ENCODE assay signal across 35 cellular contexts in genomic region chr16:50482271-50482670, GRCh38.
"Had no signal": no experiment of that assay in that cellular context is flagged by ENCODE, and none has a peak within 500 bp of the region (broad histone marks: within the 10 kb centered on the region; RNA-seq: fewer than 3 reads in every experiment).

No MANE protein-coding gene starts in this region.

- H3K27ac Mint-ChIP-seq: activated CD4-positive, alpha-beta memory T cell treated with anti-CD3 and anti-CD28 coated beads, Interleukin-2, amount 10 ng/mL, durations not matched to agents 7 days and 5 days; activated CD4-positive, alpha-beta T cell treated with anti-CD3 and anti-CD28 coated beads for 36 hours; activated CD4-positive, alpha-beta T cell treated with anti-CD3 and anti-CD28 coated beads, Interleukin-2, amount 10 ng/mL, durations not matched to agents 7 days and 5 days; activated CD8-positive, alpha-beta memory T cell treated with anti-CD3 and anti-CD28 coated beads, Interleukin-2, amount 10 ng/mL, durations not matched to agents 7 days and 5 days; activated CD8-positive, alpha-beta T cell treated with anti-CD3 and anti-CD28 coated beads, Interleukin-2, amount 10 ng/mL, durations not matched to agents 7 days and 5 days; activated naive CD4-positive, alpha-beta T cell treated with anti-CD3 and anti-CD28 coated beads for 36 hours; activated naive CD8-positive, alpha-beta T cell treated with anti-CD3 and anti-CD28 coated beads for 36 hours; activated T-cell treated with anti-CD3 and anti-CD28 coated beads, Interleukin-2, amount 50 U/mL, for 24 hours; activated T-helper 1 cell treated with anti-CD3 and anti-CD28 coated beads, Interleukin-12 subunit alpha, Interleukin-12 subunit beta, Interleukin-2, Interleukin-4 antibody, amounts not matched to agents 30 ng/mL and 10 ng/mL and 1 ng/mL, durations not matched to agents 14 hours and 24 hours and 36 hours; activated T-helper 17 cell treated with anti-CD3 and anti-CD28 coated beads, Interleukin-2, amount 50 U/mL, for 72 hours; brain; T-helper 1 cell treated with Interleukin-12 subunit alpha and Interleukin-12 subunit beta and Interleukin-4 antibody, amounts not matched to agents 30 μg/mL and 1 μg/mL, for 36 hours; T-helper 2 cell treated with Interferon-gamma antibody and Interleukin-4, amounts not matched to agents 5 μg/mL and 100 μg/mL, for 36 hours; WTC11 had no signal

- FAIRE-seq: TTC549 had no signal

- H3K36me3 Mint-ChIP-seq: activated CD8-positive, alpha-beta memory T cell treated with anti-CD3 and anti-CD28 coated beads, Interleukin-2, amount 10 ng/mL, durations not matched to agents 7 days and 5 days; brain had no signal

- H3K4me1 Mint-ChIP-seq: activated CD4-positive, alpha-beta memory T cell treated with anti-CD3 and anti-CD28 coated beads, Interleukin-2, amount 10 ng/mL, durations not matched to agents 7 days and 5 days; activated CD4-positive, alpha-beta T cell treated with anti-CD3 and anti-CD28 coated beads for 36 hours; activated CD4-positive, alpha-beta T cell treated with anti-CD3 and anti-CD28 coated beads, Interleukin-2, amount 10 ng/mL, durations not matched to agents 7 days and 5 days; activated CD8-positive, alpha-beta memory T cell treated with anti-CD3 and anti-CD28 coated beads, Interleukin-2, amount 10 ng/mL, durations not matched to agents 7 days and 5 days; activated naive CD8-positive, alpha-beta T cell treated with anti-CD3 and anti-CD28 coated beads for 36 hours; activated T-helper 17 cell treated with anti-CD3 and anti-CD28 coated beads, Interleukin-2, amount 50 U/mL, for 72 hours had no signal

- H3K27me3 Mint-ChIP-seq: activated CD4-positive, alpha-beta T cell treated with anti-CD3 and anti-CD28 coated beads for 36 hours had no signal

- H3K9me3 ChIP-seq: adrenal gland had no signal

- H3K9me3 Mint-ChIP-seq: activated CD4-positive, alpha-beta memory T cell treated with anti-CD3 and anti-CD28 coated beads, Interleukin-2, amount 10 ng/mL, durations not matched to agents 7 days and 5 days; activated CD4-positive, alpha-beta T cell treated with anti-CD3 and anti-CD28 coated beads, Interleukin-2, amount 10 ng/mL, durations not matched to agents 7 days and 5 days; activated T-helper 17 cell treated with anti-CD3 and anti-CD28 coated beads, Interleukin-2, amount 50 U/mL, for 72 hours; T-helper 2 cell treated with Interferon-gamma antibody and Interleukin-4, amounts not matched to agents 5 μg/mL and 100 μg/mL, for 36 hours had no signal

- H3K4me3 Mint-ChIP-seq: activated CD4-positive, alpha-beta memory T cell treated with anti-CD3 and anti-CD28 coated beads, Interleukin-2, amount 10 ng/mL, durations not matched to agents 7 days and 5 days; activated CD4-positive, alpha-beta T cell treated with anti-CD3 and anti-CD28 coated beads for 36 hours; activated CD4-positive, alpha-beta T cell treated with anti-CD3 and anti-CD28 coated beads, Interleukin-2, amount 10 ng/mL, durations not matched to agents 7 days and 5 days; activated CD8-positive, alpha-beta memory T cell treated with anti-CD3 and anti-CD28 coated beads, Interleukin-2, amount 10 ng/mL, durations not matched to agents 7 days and 5 days; activated CD8-positive, alpha-beta T cell treated with anti-CD3 and anti-CD28 coated beads, Interleukin-2, amount 10 ng/mL, durations not matched to agents 7 days and 5 days; activated naive CD4-positive, alpha-beta T cell treated with anti-CD3 and anti-CD28 coated beads for 36 hours; activated naive CD8-positive, alpha-beta T cell treated with anti-CD3 and anti-CD28 coated beads for 36 hours; activated T-cell treated with anti-CD3 and anti-CD28 coated beads, Interleukin-2, amount 50 U/mL, for 24 hours; activated T-helper 1 cell treated with anti-CD3 and anti-CD28 coated beads, Interleukin-12 subunit alpha, Interleukin-12 subunit beta, Interleukin-2, Interleukin-4 antibody, amounts not matched to agents 30 ng/mL and 10 ng/mL and 1 ng/mL, durations not matched to agents 14 hours and 24 hours and 36 hours; activated T-helper 17 cell treated with anti-CD3 and anti-CD28 coated beads, Interleukin-2, amount 50 U/mL, for 72 hours; brain; T-helper 1 cell treated with Interleukin-12 subunit alpha and Interleukin-12 subunit beta and Interleukin-4 antibody, amounts not matched to agents 30 μg/mL and 1 μg/mL, for 36 hours; T-helper 2 cell treated with Interferon-gamma antibody and Interleukin-4, amounts not matched to agents 5 μg/mL and 100 μg/mL, for 36 hours; WTC11 had no signal

- H3K4me1 ChIP-seq: adrenal gland had no signal

- H3K4me3 ChIP-seq: adrenal gland had no signal

- H3K36me3 ChIP-seq: adrenal gland had no signal

- ATAC-seq: activated CD4-positive, alpha-beta T cell treated with anti-CD3 and anti-CD28 coated beads for 36 hours; activated CD4-positive, CD25-positive, alpha-beta regulatory T cell treated with anti-CD3 and anti-CD28 coated beads, Interleukin-2, amount 50 U/mL, for 24 hours; activated CD8-positive, alpha-beta memory T cell treated with anti-CD3 and anti-CD28 coated beads, Interleukin-2, amount 10 ng/mL, durations not matched to agents 7 days and 5 days; activated CD8-positive, alpha-beta T cell treated with anti-CD3 and anti-CD28 coated beads, Interleukin-2, amount 10 ng/mL, durations not matched to agents 7 days and 5 days; activated naive CD4-positive, alpha-beta T cell treated with anti-CD3 and anti-CD28 coated beads, Interleukin-2, amount 50 U/mL, for 72 hours; activated T-helper 17 cell treated with anti-CD3 and anti-CD28 coated beads, Interleukin-2, amount 50 U/mL, for 72 hours; WTC11 had no signal

- H3K27ac ChIP-seq: adrenal gland, VCaP had no signal

- DNase-seq: activated CD4-positive, alpha-beta memory T cell treated with anti-CD3 and anti-CD28 coated beads, Interleukin-2, amount 10 ng/mL, durations not matched to agents 7 days and 5 days; activated CD4-positive, alpha-beta T cell treated with anti-CD3 and anti-CD28 coated beads for 1 hour; activated CD4-positive, alpha-beta T cell treated with anti-CD3 and anti-CD28 coated beads for 36 hours; activated CD4-positive, alpha-beta T cell treated with anti-CD3 and anti-CD28 coated beads for 48 hours; activated CD4-positive, alpha-beta T cell treated with anti-CD3 and anti-CD28 coated beads, Interleukin-2, amount 10 ng/mL, durations not matched to agents 7 days and 5 days; activated CD4-positive, alpha-beta T cell treated with anti-CD3 and anti-CD28 coated beads, Interleukin-2, amount 50 U/mL, for 48 hours; activated CD4-positive, CD25-positive, alpha-beta regulatory T cell; activated CD8-positive, alpha-beta memory T cell treated with anti-CD3 and anti-CD28 coated beads for 24 hours; activated CD8-positive, alpha-beta memory T cell treated with anti-CD3 and anti-CD28 coated beads, Interleukin-2, amount 10 ng/mL, durations not matched to agents 7 days and 5 days; activated CD8-positive, alpha-beta memory T cell treated with anti-CD3 and anti-CD28 coated beads, Interleukin-2, amount 50 U/mL, for 48 hours; activated CD8-positive, alpha-beta T cell treated with anti-CD3 and anti-CD28 coated beads, Interleukin-2, amount 10 ng/mL, durations not matched to agents 7 days and 5 days; activated gamma-delta T cell treated with Interleukin-2 at 50 U/mL for 16 hours; activated naive CD4-positive, alpha-beta T cell; activated naive CD4-positive, alpha-beta T cell treated with anti-CD3 and anti-CD28 coated beads for 36 hours; activated naive CD4-positive, alpha-beta T cell treated with anti-CD3 and anti-CD28 coated beads, Interleukin-2, amount 50 U/mL, for 16 hours; activated naive CD8-positive, alpha-beta T cell treated with anti-CD3 and anti-CD28 coated beads for 36 hours; activated T-cell treated with anti-CD3 and anti-CD28 coated beads, Interleukin-2, amount 50 U/mL, for 24 hours; activated T-cell treated with anti-CD3 and anti-CD28 coated beads, Interleukin-2, amount 50 U/mL, for 48 hours; adrenal gland; amniotic stem cell; central memory CD4-positive, alpha-beta T cell; SW 1271; T-helper 1 cell; T-helper 2 cell; T-helper 9 cell had no signal
